1 cellular context compared by ENCODE assay signal in the genomic region with DNA sequence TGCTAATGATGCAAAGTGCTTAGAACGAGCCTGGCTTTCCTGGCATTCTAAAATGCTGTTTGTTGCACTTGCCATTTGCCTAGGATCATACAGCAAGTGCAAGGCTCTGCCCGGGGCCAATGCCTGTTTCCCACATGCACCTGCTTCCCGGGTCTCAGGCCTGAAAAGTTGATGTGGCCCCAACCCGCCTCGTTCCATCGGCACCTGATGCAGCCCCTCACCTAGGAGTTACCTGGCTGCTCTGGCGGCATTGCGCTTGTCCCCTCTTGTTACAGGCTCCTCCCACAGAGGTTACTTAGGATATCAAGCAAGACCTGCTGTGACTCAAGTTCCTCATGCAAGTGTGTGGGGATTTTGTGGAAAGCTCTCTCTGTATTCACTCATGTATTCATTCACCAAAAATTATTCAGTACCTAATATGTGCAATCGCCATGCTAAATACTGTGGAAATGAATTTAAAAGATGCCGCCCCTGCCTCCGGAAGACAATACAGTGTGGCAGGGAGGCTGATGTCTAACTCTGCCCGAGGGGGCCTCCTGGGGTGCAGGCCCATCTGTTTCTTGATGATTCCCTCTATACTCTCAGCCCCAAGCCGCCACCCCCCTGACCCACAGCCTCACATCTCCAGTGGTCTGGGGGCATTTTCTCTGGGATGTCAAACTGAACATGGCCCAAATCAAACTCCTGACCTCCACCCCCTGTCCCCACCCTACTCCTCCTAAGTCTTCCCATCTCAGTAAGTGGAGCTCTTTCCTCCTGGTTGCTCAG.
TF ChIP-seq lines count a peak whose summit lies in the region.

No MANE protein-coding gene starts in this region.

TF ChIP-seq in GM23338, 12 proteins besides CTCF, POLR2A, EP300 and RAD21 (continued from another document):
- TF ChIP-seq, protein P1, sequence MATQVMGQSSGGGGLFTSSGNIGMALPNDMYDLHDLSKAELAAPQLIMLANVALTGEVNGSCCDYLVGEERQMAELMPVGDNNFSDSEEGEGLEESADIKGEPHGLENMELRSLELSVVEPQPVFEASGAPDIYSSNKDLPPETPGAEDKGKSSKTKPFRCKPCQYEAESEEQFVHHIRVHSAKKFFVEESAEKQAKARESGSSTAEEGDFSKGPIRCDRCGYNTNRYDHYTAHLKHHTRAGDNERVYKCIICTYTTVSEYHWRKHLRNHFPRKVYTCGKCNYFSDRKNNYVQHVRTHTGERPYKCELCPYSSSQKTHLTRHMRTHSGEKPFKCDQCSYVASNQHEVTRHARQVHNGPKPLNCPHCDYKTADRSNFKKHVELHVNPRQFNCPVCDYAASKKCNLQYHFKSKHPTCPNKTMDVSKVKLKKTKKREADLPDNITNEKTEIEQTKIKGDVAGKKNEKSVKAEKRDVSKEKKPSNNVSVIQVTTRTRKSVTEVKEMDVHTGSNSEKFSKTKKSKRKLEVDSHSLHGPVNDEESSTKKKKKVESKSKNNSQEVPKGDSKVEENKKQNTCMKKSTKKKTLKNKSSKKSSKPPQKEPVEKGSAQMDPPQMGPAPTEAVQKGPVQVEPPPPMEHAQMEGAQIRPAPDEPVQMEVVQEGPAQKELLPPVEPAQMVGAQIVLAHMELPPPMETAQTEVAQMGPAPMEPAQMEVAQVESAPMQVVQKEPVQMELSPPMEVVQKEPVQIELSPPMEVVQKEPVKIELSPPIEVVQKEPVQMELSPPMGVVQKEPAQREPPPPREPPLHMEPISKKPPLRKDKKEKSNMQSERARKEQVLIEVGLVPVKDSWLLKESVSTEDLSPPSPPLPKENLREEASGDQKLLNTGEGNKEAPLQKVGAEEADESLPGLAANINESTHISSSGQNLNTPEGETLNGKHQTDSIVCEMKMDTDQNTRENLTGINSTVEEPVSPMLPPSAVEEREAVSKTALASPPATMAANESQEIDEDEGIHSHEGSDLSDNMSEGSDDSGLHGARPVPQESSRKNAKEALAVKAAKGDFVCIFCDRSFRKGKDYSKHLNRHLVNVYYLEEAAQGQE (IDR thresholded peaks at IDR 0.05; ENCODE audit: unreplicated experiment): no peak
- TF ChIP-seq POLR2AphosphoS5 (IDR thresholded peaks at IDR 0.05; ENCODE audit: low read depth) (no peak), ZNF331 (CRISPR knock-in tag; IDR thresholded peaks at IDR 0.05; ENCODE audit: low read depth) (no peak), ZNF114 (CRISPR knock-in tag; IDR thresholded peaks at IDR 0.05) (no peak)
- TF ChIP-seq, protein P2, sequence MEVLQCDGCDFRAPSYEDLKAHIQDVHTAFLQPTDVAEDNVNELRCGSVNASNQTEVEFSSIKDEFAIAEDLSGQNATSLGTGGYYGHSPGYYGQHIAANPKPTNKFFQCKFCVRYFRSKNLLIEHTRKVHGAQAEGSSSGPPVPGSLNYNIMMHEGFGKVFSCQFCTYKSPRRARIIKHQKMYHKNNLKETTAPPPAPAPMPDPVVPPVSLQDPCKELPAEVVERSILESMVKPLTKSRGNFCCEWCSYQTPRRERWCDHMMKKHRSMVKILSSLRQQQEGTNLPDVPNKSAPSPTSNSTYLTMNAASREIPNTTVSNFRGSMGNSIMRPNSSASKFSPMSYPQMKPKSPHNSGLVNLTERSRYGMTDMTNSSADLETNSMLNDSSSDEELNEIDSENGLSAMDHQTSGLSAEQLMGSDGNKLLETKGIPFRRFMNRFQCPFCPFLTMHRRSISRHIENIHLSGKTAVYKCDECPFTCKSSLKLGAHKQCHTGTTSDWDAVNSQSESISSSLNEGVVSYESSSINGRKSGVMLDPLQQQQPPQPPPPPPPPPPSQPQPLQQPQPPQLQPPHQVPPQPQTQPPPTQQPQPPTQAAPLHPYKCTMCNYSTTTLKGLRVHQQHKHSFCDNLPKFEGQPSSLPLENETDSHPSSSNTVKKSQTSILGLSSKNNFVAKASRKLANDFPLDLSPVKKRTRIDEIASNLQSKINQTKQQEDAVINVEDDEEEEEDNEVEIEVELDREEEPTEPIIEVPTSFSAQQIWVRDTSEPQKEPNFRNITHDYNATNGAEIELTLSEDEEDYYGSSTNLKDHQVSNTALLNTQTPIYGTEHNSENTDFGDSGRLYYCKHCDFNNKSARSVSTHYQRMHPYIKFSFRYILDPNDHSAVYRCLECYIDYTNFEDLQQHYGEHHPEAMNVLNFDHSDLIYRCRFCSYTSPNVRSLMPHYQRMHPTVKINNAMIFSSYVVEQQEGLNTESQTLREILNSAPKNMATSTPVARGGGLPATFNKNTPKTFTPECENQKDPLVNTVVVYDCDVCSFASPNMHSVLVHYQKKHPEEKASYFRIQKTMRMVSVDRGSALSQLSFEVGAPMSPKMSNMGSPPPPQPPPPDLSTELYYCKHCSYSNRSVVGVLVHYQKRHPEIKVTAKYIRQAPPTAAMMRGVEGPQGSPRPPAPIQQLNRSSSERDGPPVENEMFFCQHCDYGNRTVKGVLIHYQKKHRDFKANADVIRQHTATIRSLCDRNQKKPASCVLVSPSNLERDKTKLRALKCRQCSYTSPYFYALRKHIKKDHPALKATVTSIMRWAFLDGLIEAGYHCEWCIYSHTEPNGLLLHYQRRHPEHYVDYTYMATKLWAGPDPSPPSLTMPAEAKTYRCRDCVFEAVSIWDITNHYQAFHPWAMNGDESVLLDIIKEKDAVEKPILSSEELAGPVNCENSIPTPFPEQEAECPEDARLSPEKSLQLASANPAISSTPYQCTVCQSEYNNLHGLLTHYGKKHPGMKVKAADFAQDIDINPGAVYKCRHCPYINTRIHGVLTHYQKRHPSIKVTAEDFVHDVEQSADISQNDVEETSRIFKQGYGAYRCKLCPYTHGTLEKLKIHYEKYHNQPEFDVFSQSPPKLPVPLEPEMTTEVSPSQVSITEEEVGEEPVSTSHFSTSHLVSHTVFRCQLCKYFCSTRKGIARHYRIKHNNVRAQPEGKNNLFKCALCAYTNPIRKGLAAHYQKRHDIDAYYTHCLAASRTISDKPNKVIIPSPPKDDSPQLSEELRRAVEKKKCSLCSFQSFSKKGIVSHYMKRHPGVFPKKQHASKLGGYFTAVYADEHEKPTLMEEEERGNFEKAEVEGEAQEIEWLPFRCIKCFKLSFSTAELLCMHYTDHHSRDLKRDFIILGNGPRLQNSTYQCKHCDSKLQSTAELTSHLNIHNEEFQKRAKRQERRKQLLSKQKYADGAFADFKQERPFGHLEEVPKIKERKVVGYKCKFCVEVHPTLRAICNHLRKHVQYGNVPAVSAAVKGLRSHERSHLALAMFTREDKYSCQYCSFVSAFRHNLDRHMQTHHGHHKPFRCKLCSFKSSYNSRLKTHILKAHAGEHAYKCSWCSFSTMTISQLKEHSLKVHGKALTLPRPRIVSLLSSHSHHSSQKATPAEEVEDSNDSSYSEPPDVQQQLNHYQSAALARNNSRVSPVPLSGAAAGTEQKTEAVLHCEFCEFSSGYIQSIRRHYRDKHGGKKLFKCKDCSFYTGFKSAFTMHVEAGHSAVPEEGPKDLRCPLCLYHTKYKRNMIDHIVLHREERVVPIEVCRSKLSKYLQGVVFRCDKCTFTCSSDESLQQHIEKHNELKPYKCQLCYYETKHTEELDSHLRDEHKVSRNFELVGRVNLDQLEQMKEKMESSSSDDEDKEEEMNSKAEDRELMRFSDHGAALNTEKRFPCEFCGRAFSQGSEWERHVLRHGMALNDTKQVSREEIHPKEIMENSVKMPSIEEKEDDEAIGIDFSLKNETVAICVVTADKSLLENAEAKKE (CRISPR knock-in tag; IDR thresholded peaks at IDR 0.05): no peak
TF ChIP-seq in GM23338: peak in this region for 0.
